11 cellular contexts compared by ENCODE assay signal in the genomic region with DNA sequence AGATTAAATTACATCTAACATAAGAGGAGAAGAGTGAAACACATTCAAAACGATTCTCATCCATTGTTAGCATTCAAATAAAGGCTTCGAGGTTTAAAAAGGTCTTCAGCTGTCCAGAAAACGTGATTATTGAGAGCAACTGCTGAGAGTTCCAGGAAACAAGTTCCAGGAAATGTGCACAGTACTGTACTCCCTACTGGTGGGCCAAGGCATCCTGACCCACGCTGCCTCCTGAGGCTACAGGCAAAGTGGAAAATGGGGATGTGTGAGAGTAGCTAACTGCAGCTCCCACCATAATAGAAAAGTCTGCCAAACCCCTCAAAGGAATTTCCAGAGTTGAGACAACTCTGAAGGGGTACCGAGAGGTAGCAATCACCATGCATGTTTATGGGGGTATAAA. TPM values are rescaled to one million over a fixed set of nuclear protein-coding genes. Genes with fewer than 3 reads are reported as not detected.
DNase-seq lines count a peak whose midpoint lies in the region; ATAC-seq and TF ChIP-seq lines count a peak whose summit lies in the region.
"Had no signal": no experiment of that assay in that cellular context is flagged by ENCODE, and none has a peak within 500 bp of the region (broad histone marks: within the 10 kb centered on the region; RNA-seq: fewer than 3 reads in every experiment).

No MANE protein-coding gene starts in this region.

- H3K27ac Mint-ChIP-seq in activated CD4-positive, alpha-beta T cell treated with anti-CD3 and anti-CD28 coated beads for 36 hours: peak overlapping the region; percentile 89
- H3K27ac Mint-ChIP-seq in endothelial cell (ENCODE audit: unreplicated experiment): peak overlapping the region; percentile 96
- H3K27ac Mint-ChIP-seq: HFFc6 had no signal

- peaks cover 23% of the 10 kb centered on the region for H3K4me1 Mint-ChIP-seq in activated CD4-positive, alpha-beta T cell treated with anti-CD3 and anti-CD28 coated beads for 36 hours
- H3K4me1 Mint-ChIP-seq in endothelial cell (ENCODE audit: unreplicated experiment): peaks cover 58% of the 10 kb centered on the region

- no peaks in the 10 kb centered on the region for H3K27me3 Mint-ChIP-seq in activated CD4-positive, alpha-beta T cell treated with anti-CD3 and anti-CD28 coated beads for 36 hours
- H3K27me3 Mint-ChIP-seq in endothelial cell (ENCODE audit: unreplicated experiment): peaks cover 17% of the 10 kb centered on the region

- H3K36me3 Mint-ChIP-seq in activated CD4-positive, alpha-beta T cell treated with anti-CD3 and anti-CD28 coated beads for 36 hours (ENCODE audit: low read depth): no peaks in the 10 kb centered on the region
- H3K36me3 Mint-ChIP-seq in endothelial cell (ENCODE audit: low read depth, unreplicated experiment): peaks cover 23% of the 10 kb centered on the region

- peak overlapping the region; percentile 84 for H3K4me3 Mint-ChIP-seq in activated CD4-positive, alpha-beta T cell treated with anti-CD3 and anti-CD28 coated beads for 36 hours
- peak overlapping the region; percentile 100 for H3K4me3 Mint-ChIP-seq in endothelial cell (ENCODE audit: unreplicated experiment)

- peak overlapping the region in 12 of 21 experiments; percentile 19 to 86 (median 76) for H3K27ac ChIP-seq in skin epidermis

- H3K4me3 ChIP-seq in skin epidermis: peak overlapping the region in 6 of 7 experiments; percentile 53 to 63 (median 58)

- no peak for TF ChIP-seq CTCF in endothelial cell (IDR thresholded peaks at IDR 0.05; ENCODE audit: unreplicated experiment)
- TF ChIP-seq CTCF in GM13977 (IDR thresholded peaks at IDR 0.05; ENCODE audit: extremely low read depth, insufficient read depth, missing control alignments): no peak

- H3K9me3 Mint-ChIP-seq in activated CD4-positive, alpha-beta T cell treated with anti-CD3 and anti-CD28 coated beads for 36 hours (ENCODE audit: low read depth): no peaks in the 10 kb centered on the region
- no peaks in the 10 kb centered on the region for H3K9me3 Mint-ChIP-seq in endothelial cell (ENCODE audit: unreplicated experiment)
- H3K9me3 Mint-ChIP-seq: HFFc6 had no signal

- no peak for DNase-seq in activated CD4-positive, alpha-beta T cell treated with anti-CD3 and anti-CD28 coated beads for 36 hours
- no peak for DNase-seq in activated CD4-positive, alpha-beta T cell treated with anti-CD3 and anti-CD28 coated beads for 1 hour
- DNase-seq in endothelial cell (ENCODE audit: low spot score) (no peak), GM13977 (ENCODE audit: low spot score) (no peak), left colon (no peak)
- DNase-seq: ACHN, cortex of kidney, HFFc6 had no signal

- CTCF ChIA-PET in activated CD4-positive, alpha-beta T cell treated with anti-CD3 and anti-CD28 coated beads for 36 hours (lab: Charles Lee): interaction anchor here (1.2 to 1.9 kb wide), 3 partner anchors 19 to 180 kb away, joined by 3 to 6 read pairs (median 5); no protein-coding TSS in a partner anchor

- intact Hi-C loops in activated CD4-positive, alpha-beta T cell treated with anti-CD3 and anti-CD28 coated beads for 36 hours (cut with DNase I, micrococcal nuclease): loop anchor here (1.0 to 10.0 kb wide), 7 partner anchors 27 to 908 kb away; partner anchors contain the start of gene PRMT6 (in 1 of the 2)
- intact Hi-C loops in left colon (cut with DNase I, micrococcal nuclease): no loop called here

- ATAC-seq in activated CD4-positive, alpha-beta T cell treated with anti-CD3 and anti-CD28 coated beads for 36 hours: no peak
- ATAC-seq in GM18520 (IDR thresholded peaks at IDR 0.05; ENCODE audit: unreplicated experiment) (no peak), left colon (no peak)

- POLR2A ChIA-PET in activated CD4-positive, alpha-beta T cell treated with anti-CD3 and anti-CD28 coated beads for 36 hours (lab: Charles Lee): no interaction called here

- in situ Hi-C loops in GM13977 (cut with MboI; ENCODE audit: low pct_unique_long_range_greater_than_20kb, low sequenced_read_pairs, unreplicated experiment): no loop called here

TF ChIP-seq in PFSK-1, 5 proteins besides CTCF, POLR2A, EP300 and RAD21:
- TF ChIP-seq, protein P1, sequence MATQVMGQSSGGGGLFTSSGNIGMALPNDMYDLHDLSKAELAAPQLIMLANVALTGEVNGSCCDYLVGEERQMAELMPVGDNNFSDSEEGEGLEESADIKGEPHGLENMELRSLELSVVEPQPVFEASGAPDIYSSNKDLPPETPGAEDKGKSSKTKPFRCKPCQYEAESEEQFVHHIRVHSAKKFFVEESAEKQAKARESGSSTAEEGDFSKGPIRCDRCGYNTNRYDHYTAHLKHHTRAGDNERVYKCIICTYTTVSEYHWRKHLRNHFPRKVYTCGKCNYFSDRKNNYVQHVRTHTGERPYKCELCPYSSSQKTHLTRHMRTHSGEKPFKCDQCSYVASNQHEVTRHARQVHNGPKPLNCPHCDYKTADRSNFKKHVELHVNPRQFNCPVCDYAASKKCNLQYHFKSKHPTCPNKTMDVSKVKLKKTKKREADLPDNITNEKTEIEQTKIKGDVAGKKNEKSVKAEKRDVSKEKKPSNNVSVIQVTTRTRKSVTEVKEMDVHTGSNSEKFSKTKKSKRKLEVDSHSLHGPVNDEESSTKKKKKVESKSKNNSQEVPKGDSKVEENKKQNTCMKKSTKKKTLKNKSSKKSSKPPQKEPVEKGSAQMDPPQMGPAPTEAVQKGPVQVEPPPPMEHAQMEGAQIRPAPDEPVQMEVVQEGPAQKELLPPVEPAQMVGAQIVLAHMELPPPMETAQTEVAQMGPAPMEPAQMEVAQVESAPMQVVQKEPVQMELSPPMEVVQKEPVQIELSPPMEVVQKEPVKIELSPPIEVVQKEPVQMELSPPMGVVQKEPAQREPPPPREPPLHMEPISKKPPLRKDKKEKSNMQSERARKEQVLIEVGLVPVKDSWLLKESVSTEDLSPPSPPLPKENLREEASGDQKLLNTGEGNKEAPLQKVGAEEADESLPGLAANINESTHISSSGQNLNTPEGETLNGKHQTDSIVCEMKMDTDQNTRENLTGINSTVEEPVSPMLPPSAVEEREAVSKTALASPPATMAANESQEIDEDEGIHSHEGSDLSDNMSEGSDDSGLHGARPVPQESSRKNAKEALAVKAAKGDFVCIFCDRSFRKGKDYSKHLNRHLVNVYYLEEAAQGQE (IDR thresholded peaks at IDR 0.05; ENCODE audit: insufficient read depth in 1 of 2, low read depth in 2 of 2, low read length in 2 of 2): peak in 1 of 2 experiments; percentile 43; a peak in 1 of 4 replicates
- no peak for TF ChIP-seq FOXP2 (optimal IDR thresholded peaks at IDR 0.05; ENCODE audit: borderline replicate concordance, extremely low read depth, extremely low read length, insufficient read depth)
- TF ChIP-seq TAF1 (IDR thresholded peaks at IDR 0.05; ENCODE audit: borderline replicate concordance, insufficient read depth, low read length): peak; percentile 40; the same call in 1 of the 2 replicates
- no peak for TF ChIP-seq POLR2AphosphoS5 (IDR thresholded peaks at IDR 0.05; ENCODE audit: low read depth, low read length)
- 0 out of 2 replicates have a peak, but pooled peaks have one; percentile 46 for TF ChIP-seq SIN3A (IDR thresholded peaks at IDR 0.05; ENCODE audit: borderline replicate concordance, insufficient read depth, low read length)

RNA-seq across cellular contexts. Expression of gene VAV3, which starts 2.0 kb away (rescaled TPM):
- 1 to 10 TPM; 1.3 to 1.9 TPM for total RNA-seq in activated CD4-positive, alpha-beta T cell treated with anti-CD3 and anti-CD28 coated beads for 36 hours
- polyA plus RNA-seq in PFSK-1 (2012; ENCODE audit: insufficient read length, low read depth): 6.2 TPM
- total RNA-seq in endothelial cell (ENCODE audit: unreplicated experiment) (159 TPM), left colon (100 to 1,000 TPM in 1 of 2 donors, 10 to 100 TPM in 1; 69.1 to 102 TPM)
- total RNA-seq: HFFc6 had no signal

Comparison
In these comparisons a context has a peak if more than half of its experiments do, and no peak if none do; other contexts are left out.
1. RNA of gene VAV3, which starts 2.0 kb away (total RNA-seq): 159 TPM in endothelial cell (single experiment) and 69.1 to 102 TPM in left colon; 1.3 to 1.9 TPM in activated CD4-positive, alpha-beta T cell treated with anti-CD3 and anti-CD28 coated beads for 36 hours; every median in the first group is over 10 times any median in the second.
2. intact Hi-C loops: an anchor here in activated CD4-positive, alpha-beta T cell treated with anti-CD3 and anti-CD28 coated beads for 36 hours (1.0 to 10.0 kb wide); none called in left colon.